Comparison of ENCODE assay signal across 14 cellular contexts in genomic region chr15:75123395-75123794, GRCh38.
DNase-seq lines count a peak whose midpoint lies in the region; ATAC-seq and TF ChIP-seq lines count a peak whose summit lies in the region.
"Had no signal": no experiment of that assay in that cellular context is flagged by ENCODE, and none has a peak within 500 bp of the region (broad histone marks: within the 10 kb centered on the region; RNA-seq: fewer than 3 reads in every experiment).

No MANE protein-coding gene starts in this region.

- H3K27me3 Mint-ChIP-seq in H9 (ENCODE audit: low read depth): no peaks in the 10 kb centered on the region
- no peaks in the 10 kb centered on the region for H3K27me3 Mint-ChIP-seq in stimulated activated memory B cell treated with anti-CD40 and anti-IgM and Interleukin-4, amounts not matched to agents 10 μg/mL and 1 μg/mL and 100 μg/mL, for 72 hours

- peak overlapping the region in 2 of 3 experiments; percentile 74 to 84; a peak in 2 of 7 replicates for H3K27ac Mint-ChIP-seq in H9
- no peak overlapping the region for H3K27ac Mint-ChIP-seq in stimulated activated memory B cell treated with anti-CD40 and anti-IgM and Interleukin-4, amounts not matched to agents 10 μg/mL and 1 μg/mL and 100 μg/mL, for 72 hours
- H3K27ac Mint-ChIP-seq: activated T-helper 1 cell treated with anti-CD3 and anti-CD28 coated beads, Interleukin-12 subunit alpha, Interleukin-12 subunit beta, Interleukin-2, Interleukin-4 antibody, amounts not matched to agents 30 ng/mL and 10 ng/mL and 1 ng/mL, durations not matched to agents 14 hours and 24 hours and 36 hours had no signal

- H3T11ph ChIP-seq in H9 (ENCODE audit: low read length): no peak overlapping the region

- peaks cover 0 to 6% of the 10 kb centered on the region in 2 experiments; a peak in 2 of 5 replicates for H3K9me3 Mint-ChIP-seq in H9
- H3K9me3 Mint-ChIP-seq in stimulated activated memory B cell treated with anti-CD40 and anti-IgM and Interleukin-4, amounts not matched to agents 10 μg/mL and 1 μg/mL and 100 μg/mL, for 72 hours: peaks cover 3% of the 10 kb centered on the region
- H3K9me3 Mint-ChIP-seq: activated T-helper 1 cell treated with anti-CD3 and anti-CD28 coated beads, Interleukin-12 subunit alpha, Interleukin-12 subunit beta, Interleukin-2, Interleukin-4 antibody, amounts not matched to agents 30 ng/mL and 10 ng/mL and 1 ng/mL, durations not matched to agents 14 hours and 24 hours and 36 hours had no signal

- no peak overlapping the region for H3K9ac ChIP-seq in H9 (ENCODE audit: extremely low read depth, insufficient read length, low read length)

- DNase-seq in AG04450 (ENCODE audit: low read depth, low spot score): peak; percentile 37
- no peak for DNase-seq in H9
- peak; percentile 86 for DNase-seq in amniotic epithelial cell (ENCODE audit: low read depth)
- peak; percentile 63 to 80 for DNase-seq in foreskin fibroblast
- DNase-seq in heart left ventricle: no peak
- DNase-seq in activated naive CD4-positive, alpha-beta T cell treated with anti-CD3 and anti-CD28 coated beads, Interleukin-2, amount 50 U/mL, for 16 hours: no peak
- DNase-seq in inferior parietal cortex (ENCODE audit: extremely low spot score): no peak
- DNase-seq: cortex of kidney, NCI-H187, NCI-H82 had no signal

- no peak overlapping the region for H4K8ac ChIP-seq in H9 (replicated peaks; ENCODE audit: insufficient read length, low read depth, low read length)

- H2BK120ac ChIP-seq in H9 (ENCODE audit: low read depth, low read length, poor library complexity, severe bottlenecking): no peak overlapping the region

- no peak overlapping the region for H2BK5ac ChIP-seq in H9 (ENCODE audit: insufficient read length, low read length)

- CTCF ChIA-PET in AG04450 (lab: Charles Lee): interaction anchor here (0.7 to 1.8 kb wide), 2 partner anchors 80 to 81 kb away, joined by 4 to 13 read pairs; no protein-coding TSS in a partner anchor

- no peak overlapping the region for H3K23ac ChIP-seq in H9 (ENCODE audit: insufficient read length, low read depth, low read length)

- no peak overlapping the region for H3K14ac ChIP-seq in H9 (ENCODE audit: insufficient read depth, low read length)

- no peak overlapping the region for H2BK12ac ChIP-seq in H9 (ENCODE audit: insufficient read length, low read depth, low read length)

- POLR2A ChIA-PET in AG04450 (lab: Yijun Ruan, JAX): interaction anchor here (0.5 to 0.9 kb wide), 2 partner anchors 27 to 78 kb away, joined by 3 to 6 read pairs; partner anchors contain the start of gene C15orf39

- TF ChIP-seq CTCF in AG04450 (IDR thresholded peaks at IDR 0.05; ENCODE audit: low read depth, low read length): no peak
- no peak for TF ChIP-seq CTCF in H9 (conservative IDR thresholded peaks at IDR 0.05)
- TF ChIP-seq CTCF in foreskin fibroblast (IDR thresholded peaks at IDR 0.05; ENCODE audit: low read depth, low read length): no peak
- TF ChIP-seq CTCF in heart left ventricle (IDR thresholded peaks at IDR 0.05): no peak

- H4K20me1 ChIP-seq in H9 (ENCODE audit: control insufficient read depth, insufficient read depth, insufficient read length): no peaks in the 10 kb centered on the region

- no peak overlapping the region for H2BK20ac ChIP-seq in H9 (ENCODE audit: low read depth, low read length, poor library complexity, severe bottlenecking)

- H3K4me3 Mint-ChIP-seq in H9: no peak overlapping the region
- no peak overlapping the region for H3K4me3 Mint-ChIP-seq in stimulated activated memory B cell treated with anti-CD40 and anti-IgM and Interleukin-4, amounts not matched to agents 10 μg/mL and 1 μg/mL and 100 μg/mL, for 72 hours
- H3K4me3 Mint-ChIP-seq: activated T-helper 1 cell treated with anti-CD3 and anti-CD28 coated beads, Interleukin-12 subunit alpha, Interleukin-12 subunit beta, Interleukin-2, Interleukin-4 antibody, amounts not matched to agents 30 ng/mL and 10 ng/mL and 1 ng/mL, durations not matched to agents 14 hours and 24 hours and 36 hours had no signal

- H3K4me2 ChIP-seq in H9 (ENCODE audit: insufficient read depth, insufficient read length, low read length): no peak overlapping the region

- no peak overlapping the region for H2BK15ac ChIP-seq in H9 (ENCODE audit: low read depth, low read length)

- H3K4me1 ChIP-seq in H9 (ENCODE audit: insufficient read depth, low read length): no peaks in the 10 kb centered on the region
- peaks cover 0 to 33% (median 11%) of the 10 kb centered on the region in 12 donors for H3K4me1 ChIP-seq in heart left ventricle

- no peaks in the 10 kb centered on the region for H3K79me1 ChIP-seq in H9 (ENCODE audit: insufficient read depth, low read depth, low read length, poor library complexity, severe bottlenecking)

- H3K23me2 ChIP-seq in H9 (ENCODE audit: insufficient read length, low read depth, low read length, poor library complexity, severe bottlenecking): no peaks in the 10 kb centered on the region

- no peak overlapping the region for H4K91ac ChIP-seq in H9 (ENCODE audit: insufficient read length, low read depth, low read length)

- no peak overlapping the region for H4K5ac ChIP-seq in H9 (ENCODE audit: insufficient read length, low read depth, low read length)

- H2AFZ ChIP-seq in H9 (ENCODE audit: low read length): no peak overlapping the region

- H3K27ac ChIP-seq in AG04450 (ENCODE audit: low read depth, low read length) (peak overlapping the region; percentile 52), H9 (ENCODE audit: insufficient read length, low read depth, low read length) (no peak overlapping the region), heart left ventricle (peak overlapping the region in 1 of 12 donors; percentile 77)

- intact Hi-C loops in heart left ventricle (cut with DNase I): no loop called here

- H3K36me3 ChIP-seq in heart left ventricle: no peaks in the 10 kb centered on the region
- H3K36me3 ChIP-seq: left lung had no signal

- H3K27me3 ChIP-seq in AG04450 (ENCODE audit: control insufficient read depth, insufficient read depth, low read length): peaks cover 4% of the 10 kb centered on the region
- no peaks in the 10 kb centered on the region for H3K27me3 ChIP-seq in H9 (ENCODE audit: insufficient read depth, low read length)
- no peaks in the 10 kb centered on the region for H3K27me3 ChIP-seq in heart left ventricle
- H3K27me3 ChIP-seq: left lung had no signal

- no peaks in the 10 kb centered on the region for H3K9me3 ChIP-seq in AG04450 (ENCODE audit: control insufficient read depth, insufficient read depth, low read length)
- H3K9me3 ChIP-seq in H9 (ENCODE audit: control insufficient read depth, low read depth, low read length): no peaks in the 10 kb centered on the region
- H3K9me3 ChIP-seq in heart left ventricle: no peaks in the 10 kb centered on the region
- H3K9me3 ChIP-seq: left lung had no signal

- H3K4me3 ChIP-seq in AG04450 (ENCODE audit: low read depth, low read length): no peak overlapping the region
- no peak overlapping the region for H3K4me3 ChIP-seq in foreskin fibroblast (ENCODE audit: low read depth in 1 of 2, low read length in 2 of 2)
- H3K4me3 ChIP-seq in heart left ventricle: no peak overlapping the region
- H3K4me3 ChIP-seq: left lung had no signal

- no peak overlapping the region for H3K4ac ChIP-seq in H9 (ENCODE audit: low read depth, low read length)

- no peak overlapping the region for H3K18ac ChIP-seq in H9 (ENCODE audit: insufficient read length, low read depth, low read length)

- H3K56ac ChIP-seq in H9 (ENCODE audit: insufficient read length, low read depth, low read length): no peak overlapping the region

- peaks cover 0 to 1% (median 0%) of the 10 kb centered on the region in 3 experiments; a peak in 2 of 7 replicates for H3K36me3 Mint-ChIP-seq in H9 (ENCODE audit: insufficient read depth in 1 of 3, low read depth in 3 of 3)
- H3K36me3 Mint-ChIP-seq in stimulated activated memory B cell treated with anti-CD40 and anti-IgM and Interleukin-4, amounts not matched to agents 10 μg/mL and 1 μg/mL and 100 μg/mL, for 72 hours: no peaks in the 10 kb centered on the region

- peaks cover 9 to 12% of the 10 kb centered on the region in 2 experiments for H3K4me1 Mint-ChIP-seq in H9
- peaks cover 11% of the 10 kb centered on the region for H3K4me1 Mint-ChIP-seq in stimulated activated memory B cell treated with anti-CD40 and anti-IgM and Interleukin-4, amounts not matched to agents 10 μg/mL and 1 μg/mL and 100 μg/mL, for 72 hours

- H2AK5ac ChIP-seq in H9 (ENCODE audit: insufficient read length, low read length): no peak overlapping the region

- no peak for TF ChIP-seq POLR2A in heart left ventricle (IDR thresholded peaks at IDR 0.05)

- no peak for ATAC-seq in heart left ventricle
- no peak for ATAC-seq in stimulated activated memory B cell treated with anti-CD40 and anti-IgM and Interleukin-4, amounts not matched to agents 10 μg/mL and 1 μg/mL and 100 μg/mL, for 72 hours
- ATAC-seq: activated CD4-positive, CD25-positive, alpha-beta regulatory T cell treated with anti-CD3 and anti-CD28 coated beads, Interleukin-2, amount 50 U/mL, for 24 hours; left lung had no signal

- no peaks in the 10 kb centered on the region for H3K79me2 ChIP-seq in H9 (ENCODE audit: insufficient read depth, low read length)

- no CpG with 5 or more reads among the region's 5 CpGs for WGBS in H9 (ENCODE audit: extremely low coverage, insufficient read length, low lambda C conversion rate)
- 93 to 98% (median 95%) methylated on average over 5 of the region's 5 CpGs for WGBS in heart left ventricle, 4 donors

Comparison
In these comparisons a context has a peak if more than half of its experiments do, and no peak if none do; other contexts are left out.
1. DNase-seq: peak in AG04450 (single experiment), amniotic epithelial cell (single experiment) and foreskin fibroblast (2 of 2); none in H9 (single experiment), heart left ventricle (0 of 5), activated naive CD4-positive, alpha-beta T cell treated with anti-CD3 and anti-CD28 coated beads, Interleukin-2, amount 50 U/mL, for 16 hours (single experiment) and inferior parietal cortex (single experiment).